In genomic region chr2:129074526-129074925, GRCh38 we compare ENCODE assay signal across 23 cellular contexts.
"Had no signal": no experiment of that assay in that cellular context is flagged by ENCODE, and none has a peak within 500 bp of the region (broad histone marks: within the 10 kb centered on the region; RNA-seq: fewer than 3 reads in every experiment).

No MANE protein-coding gene starts in this region.

- H3K9me3 ChIP-seq: gastrocnemius medialis, heart right ventricle, left lung, lower lobe of right lung, psoas muscle, right lobe of liver, spleen, testis, transverse colon had no signal

- H3K4me3 ChIP-seq: dorsolateral prefrontal cortex, gastrocnemius medialis, heart right ventricle, left lung, lower lobe of right lung, psoas muscle, right lobe of liver, spleen, testis, transverse colon had no signal

- H3K27ac ChIP-seq: dorsolateral prefrontal cortex, gastrocnemius medialis, heart right ventricle, left lung, lower lobe of right lung, parathyroid adenoma, psoas muscle, right lobe of liver, spleen, testis, transverse colon had no signal

- H3K79me2 ChIP-seq: parathyroid adenoma had no signal

- ATAC-seq: gastrocnemius medialis; heart right ventricle; left lung; lower lobe of right lung; psoas muscle; stimulated activated naive B cell treated with anti-CD40 and anti-IgM and Interleukin-4, amounts not matched to agents 10 μg/mL and 1 μg/mL and 100 μg/mL, for 72 hours; stimulated activated naive CD8-positive, alpha-beta T cell treated with anti-CD3 and anti-CD28 coated beads, Interleukin-15, amount 100 ng/mL, for 72 hours had no signal

- H3K9ac ChIP-seq: parathyroid adenoma had no signal

- DNase-seq: cortex of kidney; dorsolateral prefrontal cortex; effector CD8-positive, alpha-beta T cell; gastrocnemius medialis; heart right ventricle; hypothalamus; islet precursor cell; left lung; lower lobe of right lung; naive B cell; occipital lobe; psoas muscle; retina; right lobe of liver; spleen; stimulated activated CD4-positive, alpha-beta T cell treated with anti-CD3 and anti-CD28 coated beads, Interleukin-15, amount 100 ng/mL, for 24 hours; stimulated activated CD4-positive, alpha-beta T cell treated with anti-CD3 and anti-CD28 coated beads, Interleukin-1b, Interleukin-23, amount 100 ng/mL, for 48 hours; stimulated activated CD4-positive, alpha-beta T cell treated with anti-CD3 and anti-CD28 coated beads, Interleukin-4, amount 100 ng/mL, for 24 hours; stimulated activated naive B cell treated with anti-CD40 and anti-IgM and Interleukin-4, amounts not matched to agents 10 μg/mL and 1 μg/mL and 100 μg/mL, for 72 hours; stimulated activated naive CD8-positive, alpha-beta T cell treated with anti-CD3 and anti-CD28 coated beads, Interleukin-15, amount 100 ng/mL, for 72 hours; testis; transverse colon had no signal

- H2AFZ ChIP-seq: parathyroid adenoma had no signal

- H3K4me1 ChIP-seq: gastrocnemius medialis, left lung, lower lobe of right lung, parathyroid adenoma, psoas muscle, testis had no signal

- H3K36me3 ChIP-seq: gastrocnemius medialis, heart right ventricle, left lung, lower lobe of right lung, right lobe of liver, spleen, transverse colon had no signal

- H3K27me3 ChIP-seq: gastrocnemius medialis, left lung, right lobe of liver, testis, transverse colon had no signal
